Comparison of ENCODE assay signal across 23 cellular contexts in the genomic region with DNA sequence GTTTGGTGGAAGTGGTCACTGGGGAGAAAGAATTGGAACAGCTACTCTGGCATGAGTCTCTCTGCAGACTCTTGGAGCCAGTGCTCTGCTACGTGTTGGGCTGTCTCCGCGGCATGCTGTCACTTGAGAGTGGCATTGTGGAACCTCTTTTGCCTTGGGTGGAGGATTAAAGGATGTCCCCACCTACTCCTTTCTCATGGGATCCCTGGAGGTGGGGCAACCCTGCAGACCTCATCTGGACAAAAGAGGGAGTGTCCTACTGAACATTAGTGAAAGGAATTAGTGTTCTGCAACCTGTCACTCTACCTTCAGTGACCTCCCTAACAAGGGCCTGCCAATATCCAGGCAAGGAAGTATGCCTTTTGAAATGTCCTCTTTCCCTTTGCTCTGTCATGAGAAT.
"Had no signal": no experiment of that assay in that cellular context is flagged by ENCODE, and none has a peak within 500 bp of the region (broad histone marks: within the 10 kb centered on the region; RNA-seq: fewer than 3 reads in every experiment).

No MANE protein-coding gene starts in this region.

- H3K36me3 ChIP-seq: lower lobe of right lung, thyroid gland, upper lobe of right lung had no signal

- H3K9me3 Mint-ChIP-seq: activated naive CD8-positive, alpha-beta T cell treated with anti-CD3 and anti-CD28 coated beads for 36 hours; activated T-cell treated with anti-CD3 and anti-CD28 coated beads, Interleukin-2, amount 50 U/mL, for 4 hours; activated T-helper 2 cell treated with anti-CD3 and anti-CD28 coated beads, Interferon-gamma antibody, Interleukin-2, Interleukin-4, amounts not matched to agents 10 μg/mL and 5 μg/mL and 100 μg/mL, durations not matched to agents 14 hours and 24 hours and 36 hours; neural crest cell; T-helper 1 cell treated with Interleukin-12 subunit alpha and Interleukin-12 subunit beta and Interleukin-4 antibody, amounts not matched to agents 30 μg/mL and 1 μg/mL, for 36 hours had no signal

- H3K4me3 ChIP-seq: lower lobe of right lung, thyroid gland, upper lobe of right lung had no signal

- DNase-seq: activated CD4-positive, alpha-beta T cell treated with anti-CD3 and anti-CD28 coated beads for 4 hours; activated CD4-positive, alpha-beta T cell treated with anti-CD3 and anti-CD28 coated beads, Interleukin-2, amount 50 U/mL, for 48 hours; activated CD4-positive, CD25-positive, alpha-beta regulatory T cell; activated CD8-positive, alpha-beta memory T cell treated with anti-CD3 and anti-CD28 coated beads, Interleukin-2, amount 50 U/mL, for 48 hours; activated naive CD4-positive, alpha-beta T cell; activated naive CD8-positive, alpha-beta T cell treated with anti-CD3 and anti-CD28 coated beads for 36 hours; activated T-cell treated with anti-CD3 and anti-CD28 coated beads, Interleukin-2, amount 50 U/mL, for 4 hours; amniotic stem cell; effector CD4-positive, alpha-beta T cell; erythroblast; foreskin melanocyte; lower lobe of right lung; naive thymus-derived CD4-positive, alpha-beta T cell; stimulated activated CD4-positive, alpha-beta T cell treated with anti-CD3 and anti-CD28 coated beads, Interleukin-2, amount 100 ng/mL, for 48 hours; stimulated activated naive CD4-positive, alpha-beta T cell treated with Interleukin-2 at 50 U/mL for 16 hours; T1000; thyroid gland; upper lobe of right lung had no signal

- H3K27ac Mint-ChIP-seq: activated naive CD8-positive, alpha-beta T cell treated with anti-CD3 and anti-CD28 coated beads for 36 hours; activated T-helper 2 cell treated with anti-CD3 and anti-CD28 coated beads, Interferon-gamma antibody, Interleukin-2, Interleukin-4, amounts not matched to agents 10 μg/mL and 5 μg/mL and 100 μg/mL, durations not matched to agents 14 hours and 24 hours and 36 hours; naive thymus-derived CD4-positive, alpha-beta T cell; progenitor cell of endocrine pancreas; T-helper 1 cell treated with Interleukin-12 subunit alpha and Interleukin-12 subunit beta and Interleukin-4 antibody, amounts not matched to agents 30 μg/mL and 1 μg/mL, for 36 hours had no signal

- H3K4me3 Mint-ChIP-seq: activated naive CD8-positive, alpha-beta T cell treated with anti-CD3 and anti-CD28 coated beads for 36 hours; activated T-cell treated with anti-CD3 and anti-CD28 coated beads, Interleukin-2, amount 50 U/mL, for 4 hours; naive thymus-derived CD4-positive, alpha-beta T cell; neural crest cell; T-helper 1 cell treated with Interleukin-12 subunit alpha and Interleukin-12 subunit beta and Interleukin-4 antibody, amounts not matched to agents 30 μg/mL and 1 μg/mL, for 36 hours had no signal

- ATAC-seq: activated T-cell treated with anti-CD3 and anti-CD28 coated beads, Interleukin-2, amount 50 U/mL, for 4 hours; left lobe of liver; lower lobe of right lung; naive thymus-derived CD4-positive, alpha-beta T cell; upper lobe of right lung had no signal

- H3K36me3 Mint-ChIP-seq: activated naive CD8-positive, alpha-beta T cell treated with anti-CD3 and anti-CD28 coated beads for 36 hours; naive thymus-derived CD4-positive, alpha-beta T cell had no signal

- H3K9me3 ChIP-seq: lower lobe of right lung, thyroid gland, upper lobe of right lung had no signal

- H3K4me1 ChIP-seq: lower lobe of right lung, thyroid gland, upper lobe of right lung had no signal

- H3K4me1 Mint-ChIP-seq: activated naive CD8-positive, alpha-beta T cell treated with anti-CD3 and anti-CD28 coated beads for 36 hours; naive thymus-derived CD4-positive, alpha-beta T cell had no signal

- H3K27ac ChIP-seq: lower lobe of right lung, thyroid gland, upper lobe of right lung had no signal

- H3K27me3 ChIP-seq: thyroid gland, upper lobe of right lung had no signal
